Comparison of ENCODE assay signal across 8 cellular contexts in the genomic region with DNA sequence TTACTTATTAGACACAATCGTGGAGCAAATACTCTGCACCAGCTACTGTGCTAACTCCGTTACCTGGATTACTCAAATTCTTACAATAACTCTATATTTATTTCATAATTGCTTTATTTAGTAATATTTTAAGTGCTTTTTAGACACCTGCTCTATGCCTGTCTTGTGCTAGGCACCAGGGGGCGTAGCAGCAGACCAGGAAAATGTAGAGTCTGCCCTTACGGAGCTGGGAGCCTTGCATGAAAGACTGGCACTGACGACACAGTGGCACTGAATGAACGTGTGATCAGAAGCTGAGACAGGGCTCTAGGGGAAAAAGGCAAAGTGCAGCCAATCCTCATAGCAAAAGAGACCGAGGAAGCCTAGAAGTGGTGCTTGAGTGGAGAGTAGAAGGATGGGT.
DNase-seq lines count a peak whose midpoint lies in the region; ATAC-seq, FAIRE-seq and TF ChIP-seq lines count a peak whose summit lies in the region.

No MANE protein-coding gene starts in this region.

- H3K79me2 ChIP-seq in endothelial cell of umbilical vein (ENCODE audit: control insufficient read depth, insufficient read depth, low read length) (no peaks in the 10 kb centered on the region), neural progenitor cell (ENCODE audit: low read depth) (no peaks in the 10 kb centered on the region)

- no peak overlapping the region for H3K27ac Mint-ChIP-seq in neural progenitor cell

- no TSS peak for BruUV-seq in endothelial cell of umbilical vein (replicated peaks; lab: Mats Ljungman, UMichigan)

- FAIRE-seq in endothelial cell of umbilical vein (lab: Jason Lieb, UNC), result peak; percentile 49

- no peaks in the 10 kb centered on the region for H3K4me1 Mint-ChIP-seq in neural progenitor cell

- H3K9me1 ChIP-seq in endothelial cell of umbilical vein (replicated peaks; ENCODE audit: control insufficient read depth, extremely low read depth, insufficient read depth, low read length), result no peaks in the 10 kb centered on the region

- H3K4me3 Mint-ChIP-seq in neural progenitor cell, result no peak overlapping the region

- H3K36me3 ChIP-seq in endothelial cell of umbilical vein (ENCODE audit: control insufficient read depth in 2 of 2, extremely low read depth in 1 of 2, insufficient read depth in 2 of 2, low read length in 2 of 2) (no peaks in the 10 kb centered on the region), neural progenitor cell (no peaks in the 10 kb centered on the region)

- H3K9me3 Mint-ChIP-seq in neural progenitor cell, result no peaks in the 10 kb centered on the region

- DNase-seq in GM03348 (ENCODE audit: low spot score) (peak; percentile 59), NCI-H1092 treated with DMSO at 0.1 percent for 48 hours (lab: John Stamatoyannopoulos, UW) (peak; percentile 60), endothelial cell of umbilical vein (ENCODE audit: low read depth, low spot score) (peak; percentile 39), neural progenitor cell (ENCODE audit: low spot score) (peak; percentile 59), NCI-H2107 treated with DMSO at 0.1 percent for 48 hours (lab: John Stamatoyannopoulos, UW; ENCODE audit: unreplicated experiment) (no peak)
- no peak for DNase-seq in stimulated activated CD4-positive, alpha-beta T cell treated with anti-CD3 and anti-CD28 coated beads, Interleukin-4, amount 100 ng/mL, for 1 hour

- no peaks in the 10 kb centered on the region for H3F3A ChIP-seq in neural progenitor cell (ENCODE audit: low read depth)

- H4K20me1 ChIP-seq in endothelial cell of umbilical vein (replicated peaks; ENCODE audit: control insufficient read depth, extremely low read depth, insufficient read depth, low read length), result no peaks in the 10 kb centered on the region
- H4K20me1 ChIP-seq in neural progenitor cell (ENCODE audit: low read depth), result no peaks in the 10 kb centered on the region

- H3K9ac ChIP-seq in endothelial cell of umbilical vein (replicated peaks; ENCODE audit: extremely low read depth, insufficient read depth, low read length), result no peak overlapping the region
- H3K9ac ChIP-seq in neural progenitor cell, result no peak overlapping the region

- no peak overlapping the region for H3K4me2 ChIP-seq in endothelial cell of umbilical vein (ENCODE audit: insufficient read depth, low read length)
- H3K4me2 ChIP-seq in neural progenitor cell, result no peak overlapping the region

- H3K27me3 ChIP-seq in endothelial cell of umbilical vein (ENCODE audit: control insufficient read depth in 2 of 2, insufficient read depth in 2 of 2, low read length in 2 of 2), result no peaks in the 10 kb centered on the region
- no peaks in the 10 kb centered on the region for H3K27me3 ChIP-seq in neural progenitor cell

- POLR2A ChIA-PET in endothelial cell of umbilical vein (lab: Charles Lee), result interaction anchor here (0.6 kb wide), 1 partner anchor 262 kb away, joined by 4 read pairs; no protein-coding TSS in a partner anchor

- H3K4me1 ChIP-seq in endothelial cell of umbilical vein (ENCODE audit: control insufficient read depth, extremely low read depth, insufficient read depth, low read length) (no peaks in the 10 kb centered on the region), neural progenitor cell (no peaks in the 10 kb centered on the region)

- dilution Hi-C loops in endothelial cell of umbilical vein (cut with MboI; ENCODE audit: extremely low pct_ligation_motif_present, low sequenced_read_pairs), result no loop called here

- CTCF ChIA-PET in endothelial cell of umbilical vein (lab: Charles Lee), result interaction anchor here (0.6 to 3.4 kb wide), 28 partner anchors 9 to 483 kb away, joined by 3 to 57 read pairs (median 4); no protein-coding TSS in a partner anchor

- intact Hi-C loops in endothelial cell of umbilical vein (cut with micrococcal nuclease), result loop anchor here (1.0 to 5.0 kb wide), 4 partner anchors 74 to 333 kb away; no protein-coding TSS in a partner anchor

- H3K4me3 ChIP-seq in endothelial cell of umbilical vein (replicated peaks in 1 of 3; ENCODE audit: insufficient read depth in 1 of 3, low read depth in 1 of 3, low read length in 3 of 3) (no peak overlapping the region), neural progenitor cell (no peak overlapping the region)

- H3K27me3 Mint-ChIP-seq in neural progenitor cell (ENCODE audit: insufficient read depth, low read depth), result peaks cover 4% of the 10 kb centered on the region

- TF ChIP-seq POLR2A in endothelial cell of umbilical vein (IDR thresholded peaks at IDR 0.05; ENCODE audit: low read depth, low read length), result no peak

- H2AFZ ChIP-seq in endothelial cell of umbilical vein (ENCODE audit: low read depth, low read length) (no peak overlapping the region), neural progenitor cell (replicated peaks) (no peak overlapping the region)

- no peaks in the 10 kb centered on the region for H3K36me3 Mint-ChIP-seq in neural progenitor cell

- TF ChIP-seq CTCF in endothelial cell of umbilical vein (IDR thresholded peaks at IDR 0.05; ENCODE audit: extremely low read depth in 1 of 2, insufficient read depth in 1 of 2, low read depth in 1 of 2, low read length in 2 of 2) (peak; percentile 52 to 58), neural progenitor cell (IDR thresholded peaks at IDR 0.05) (peak; percentile 83)

- H3K9me3 ChIP-seq in endothelial cell of umbilical vein (replicated peaks; ENCODE audit: control insufficient read depth, insufficient read depth, low read length), result no peaks in the 10 kb centered on the region
- H3K9me3 ChIP-seq in neural progenitor cell (ENCODE audit: low read depth), result no peaks in the 10 kb centered on the region

- no peak for ATAC-seq in HG03139 (IDR thresholded peaks at IDR 0.05; ENCODE audit: unreplicated experiment)
- ATAC-seq in GM18861 (IDR thresholded peaks at IDR 0.05; ENCODE audit: unreplicated experiment), result no peak

- H3K27ac ChIP-seq in endothelial cell of umbilical vein (ENCODE audit: insufficient read depth, low read depth, low read length), result no peak overlapping the region
- H3K27ac ChIP-seq in neural progenitor cell, result no peak overlapping the region

TF ChIP-seq in endothelial cell of umbilical vein, 7 proteins besides CTCF, POLR2A, EP300 and RAD21:
- TF ChIP-seq EZH2 (IDR thresholded peaks at IDR 0.05; ENCODE audit: borderline replicate concordance, low read depth, low read length, severe bottlenecking) (no peak), FOS (IDR thresholded peaks at IDR 0.05; ENCODE audit: borderline replicate concordance, insufficient read depth, low read length) (no peak), GATA2 (IDR thresholded peaks at IDR 0.05; ENCODE audit: insufficient read depth, insufficient read length, low read depth, low read length) (no peak), POLR2AphosphoS5 (IDR thresholded peaks at IDR 0.05; ENCODE audit: insufficient read depth, low read depth, low read length) (no peak), JUN (IDR thresholded peaks at IDR 0.05; ENCODE audit: borderline replicate concordance, insufficient read depth, insufficient read length, low read depth) (no peak), MYC (IDR thresholded peaks at IDR 0.05; ENCODE audit: low read depth, low read length) (no peak)
- TF ChIP-seq, protein P1, sequence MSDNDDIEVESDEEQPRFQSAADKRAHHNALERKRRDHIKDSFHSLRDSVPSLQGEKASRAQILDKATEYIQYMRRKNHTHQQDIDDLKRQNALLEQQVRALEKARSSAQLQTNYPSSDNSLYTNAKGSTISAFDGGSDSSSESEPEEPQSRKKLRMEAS (IDR thresholded peaks at IDR 0.05; ENCODE audit: insufficient read depth, insufficient read length), result no peak

Comparison
In these comparisons a context has a peak if more than half of its experiments do, and no peak if none do; other contexts are left out.
1. DNase-seq: peak in GM03348 (single experiment), NCI-H1092 treated with DMSO at 0.1 percent for 48 hours (single experiment), endothelial cell of umbilical vein (single experiment) and neural progenitor cell (single experiment); none in stimulated activated CD4-positive, alpha-beta T cell treated with anti-CD3 and anti-CD28 coated beads, Interleukin-4, amount 100 ng/mL, for 1 hour (single experiment) and NCI-H2107 treated with DMSO at 0.1 percent for 48 hours (single experiment).